ENCODE assay signal across 2 cellular contexts in the genomic region with DNA sequence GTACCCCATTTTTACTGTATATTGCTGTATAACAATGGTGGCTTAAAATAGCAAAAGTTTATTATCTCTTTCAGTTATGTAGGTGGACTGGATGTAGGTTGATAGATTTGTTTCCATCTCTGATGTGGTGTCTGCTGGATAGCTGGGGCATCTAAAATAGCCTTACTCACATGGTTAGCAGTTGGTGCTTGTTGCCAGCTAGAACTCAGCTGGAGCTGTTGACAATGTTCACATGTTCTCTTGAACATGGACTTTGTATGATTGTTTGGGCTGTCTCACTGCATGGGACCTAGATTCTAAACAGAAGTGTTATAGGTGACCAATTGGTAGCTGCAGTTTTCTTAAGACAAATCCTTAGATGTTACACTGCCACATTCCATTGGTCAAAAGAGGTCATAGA.
TF ChIP-seq lines count a peak whose summit lies in the region.

No MANE protein-coding gene starts in this region.

TF ChIP-seq in SK-N-SH treated with all-trans-retinoic acid at 6 μM for 48 hours, 23 proteins besides CTCF, POLR2A, EP300 and RAD21 (continued from another document):
- TF ChIP-seq, protein P1, sequence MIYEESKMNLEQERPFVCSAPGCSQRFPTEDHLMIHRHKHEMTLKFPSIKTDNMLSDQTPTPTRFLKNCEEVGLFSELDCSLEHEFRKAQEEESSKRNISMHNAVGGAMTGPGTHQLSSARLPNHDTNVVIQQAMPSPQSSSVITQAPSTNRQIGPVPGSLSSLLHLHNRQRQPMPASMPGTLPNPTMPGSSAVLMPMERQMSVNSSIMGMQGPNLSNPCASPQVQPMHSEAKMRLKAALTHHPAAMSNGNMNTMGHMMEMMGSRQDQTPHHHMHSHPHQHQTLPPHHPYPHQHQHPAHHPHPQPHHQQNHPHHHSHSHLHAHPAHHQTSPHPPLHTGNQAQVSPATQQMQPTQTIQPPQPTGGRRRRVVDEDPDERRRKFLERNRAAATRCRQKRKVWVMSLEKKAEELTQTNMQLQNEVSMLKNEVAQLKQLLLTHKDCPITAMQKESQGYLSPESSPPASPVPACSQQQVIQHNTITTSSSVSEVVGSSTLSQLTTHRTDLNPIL (CRISPR knock-in tag; IDR thresholded peaks at IDR 0.05; ENCODE audit: low read depth), result no peak
- no peak for TF ChIP-seq ZNF70 (CRISPR knock-in tag; IDR thresholded peaks at IDR 0.05)

TF ChIP-seq in WTC11, 78 proteins besides CTCF, POLR2A, EP300 and RAD21:
- TF ChIP-seq, protein P2, sequence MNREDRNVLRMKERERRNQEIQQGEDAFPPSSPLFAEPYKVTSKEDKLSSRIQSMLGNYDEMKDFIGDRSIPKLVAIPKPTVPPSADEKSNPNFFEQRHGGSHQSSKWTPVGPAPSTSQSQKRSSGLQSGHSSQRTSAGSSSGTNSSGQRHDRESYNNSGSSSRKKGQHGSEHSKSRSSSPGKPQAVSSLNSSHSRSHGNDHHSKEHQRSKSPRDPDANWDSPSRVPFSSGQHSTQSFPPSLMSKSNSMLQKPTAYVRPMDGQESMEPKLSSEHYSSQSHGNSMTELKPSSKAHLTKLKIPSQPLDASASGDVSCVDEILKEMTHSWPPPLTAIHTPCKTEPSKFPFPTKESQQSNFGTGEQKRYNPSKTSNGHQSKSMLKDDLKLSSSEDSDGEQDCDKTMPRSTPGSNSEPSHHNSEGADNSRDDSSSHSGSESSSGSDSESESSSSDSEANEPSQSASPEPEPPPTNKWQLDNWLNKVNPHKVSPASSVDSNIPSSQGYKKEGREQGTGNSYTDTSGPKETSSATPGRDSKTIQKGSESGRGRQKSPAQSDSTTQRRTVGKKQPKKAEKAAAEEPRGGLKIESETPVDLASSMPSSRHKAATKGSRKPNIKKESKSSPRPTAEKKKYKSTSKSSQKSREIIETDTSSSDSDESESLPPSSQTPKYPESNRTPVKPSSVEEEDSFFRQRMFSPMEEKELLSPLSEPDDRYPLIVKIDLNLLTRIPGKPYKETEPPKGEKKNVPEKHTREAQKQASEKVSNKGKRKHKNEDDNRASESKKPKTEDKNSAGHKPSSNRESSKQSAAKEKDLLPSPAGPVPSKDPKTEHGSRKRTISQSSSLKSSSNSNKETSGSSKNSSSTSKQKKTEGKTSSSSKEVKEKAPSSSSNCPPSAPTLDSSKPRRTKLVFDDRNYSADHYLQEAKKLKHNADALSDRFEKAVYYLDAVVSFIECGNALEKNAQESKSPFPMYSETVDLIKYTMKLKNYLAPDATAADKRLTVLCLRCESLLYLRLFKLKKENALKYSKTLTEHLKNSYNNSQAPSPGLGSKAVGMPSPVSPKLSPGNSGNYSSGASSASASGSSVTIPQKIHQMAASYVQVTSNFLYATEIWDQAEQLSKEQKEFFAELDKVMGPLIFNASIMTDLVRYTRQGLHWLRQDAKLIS (CRISPR knock-in tag; IDR thresholded peaks at IDR 0.05; ENCODE audit: borderline replicate concordance), result no peak
- TF ChIP-seq, protein P3, sequence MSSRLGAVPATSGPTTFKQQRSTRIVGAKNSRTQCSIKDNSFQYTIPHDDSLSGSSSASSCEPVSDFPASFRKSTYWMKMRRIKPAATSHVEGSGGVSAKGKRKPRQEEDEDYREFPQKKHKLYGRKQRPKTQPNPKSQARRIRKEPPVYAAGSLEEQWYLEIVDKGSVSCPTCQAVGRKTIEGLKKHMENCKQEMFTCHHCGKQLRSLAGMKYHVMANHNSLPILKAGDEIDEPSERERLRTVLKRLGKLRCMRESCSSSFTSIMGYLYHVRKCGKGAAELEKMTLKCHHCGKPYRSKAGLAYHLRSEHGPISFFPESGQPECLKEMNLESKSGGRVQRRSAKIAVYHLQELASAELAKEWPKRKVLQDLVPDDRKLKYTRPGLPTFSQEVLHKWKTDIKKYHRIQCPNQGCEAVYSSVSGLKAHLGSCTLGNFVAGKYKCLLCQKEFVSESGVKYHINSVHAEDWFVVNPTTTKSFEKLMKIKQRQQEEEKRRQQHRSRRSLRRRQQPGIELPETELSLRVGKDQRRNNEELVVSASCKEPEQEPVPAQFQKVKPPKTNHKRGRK (CRISPR knock-in tag; IDR thresholded peaks at IDR 0.05; ENCODE audit: borderline replicate concordance), result no peak
- TF ChIP-seq NFE2L1 (CRISPR knock-in tag; IDR thresholded peaks at IDR 0.05), result no peak
- TF ChIP-seq, protein P4, sequence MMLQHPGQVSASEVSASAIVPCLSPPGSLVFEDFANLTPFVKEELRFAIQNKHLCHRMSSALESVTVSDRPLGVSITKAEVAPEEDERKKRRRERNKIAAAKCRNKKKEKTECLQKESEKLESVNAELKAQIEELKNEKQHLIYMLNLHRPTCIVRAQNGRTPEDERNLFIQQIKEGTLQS (CRISPR knock-in tag; conservative IDR thresholded peaks at IDR 0.05), result no peak
- TF ChIP-seq FOXK1 (CRISPR knock-in tag; IDR thresholded peaks at IDR 0.05), result no peak
